ENCODE assay signal across 23 cellular contexts in the genomic region with DNA sequence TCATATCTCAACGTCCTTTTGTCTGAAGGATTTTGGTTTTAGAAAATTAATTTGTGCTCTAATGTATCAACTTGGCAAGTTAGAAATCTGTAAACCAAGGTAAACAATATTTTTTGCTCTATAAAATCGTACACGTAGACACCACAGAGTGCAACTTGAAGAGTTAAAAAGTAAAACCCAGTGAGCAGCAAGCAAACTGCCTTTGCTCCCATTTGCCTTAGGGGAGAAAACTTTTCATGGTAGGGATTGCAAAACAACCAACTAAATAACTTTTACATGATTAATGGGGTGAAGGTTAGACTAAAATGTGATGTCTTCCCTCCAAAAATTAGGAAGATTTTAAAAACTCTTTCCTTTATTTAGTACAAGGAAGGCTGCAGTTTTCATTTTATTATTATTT.
DNase-seq lines count a peak whose midpoint lies in the region; ATAC-seq and TF ChIP-seq lines count a peak whose summit lies in the region.
"Had no signal": no experiment of that assay in that cellular context is flagged by ENCODE, and none has a peak within 500 bp of the region (broad histone marks: within the 10 kb centered on the region; RNA-seq: fewer than 3 reads in every experiment).

No MANE protein-coding gene starts in this region.

- H3K4me1 ChIP-seq in SK-N-SH (ENCODE audit: control insufficient read depth in 1 of 2, insufficient read depth in 2 of 2, low read depth in 1 of 2, low read length in 1 of 2) (peaks cover 0 to 10% of the 10 kb centered on the region in 2 experiments; a peak in 2 of 4 replicates), adipocyte (ENCODE audit: control insufficient read depth, insufficient read depth, low read length) (peaks cover 27% of the 10 kb centered on the region), hepatocyte (ENCODE audit: insufficient read depth) (peaks cover 32% of the 10 kb centered on the region), subcutaneous abdominal adipose tissue (ENCODE audit: control insufficient read depth in 5 of 5, insufficient read depth in 5 of 5, low read length in 5 of 5) (peaks cover 1 to 24% (median 8%) of the 10 kb centered on the region in 5 donors)
- H3K4me1 ChIP-seq: gastroesophageal sphincter, upper lobe of left lung had no signal

- peaks cover 9% of the 10 kb centered on the region for H3F3A ChIP-seq in SK-N-SH (replicated peaks; ENCODE audit: insufficient read depth)

- no peaks in the 10 kb centered on the region for H3K9me3 Mint-ChIP-seq in activated T-helper 17 cell treated with anti-CD3 and anti-CD28 coated beads, Interleukin-2, amount 50 U/mL, for 72 hours
- H3K9me3 Mint-ChIP-seq: activated T-helper 1 cell treated with anti-CD3 and anti-CD28 coated beads, Interleukin-12 subunit alpha, Interleukin-12 subunit beta, Interleukin-2, Interleukin-4 antibody, amounts not matched to agents 30 ng/mL and 10 ng/mL and 1 ng/mL, durations not matched to agents 14 hours and 24 hours and 36 hours; CD4-positive, alpha-beta memory T cell; WTC11 had no signal

- no peaks in the 10 kb centered on the region for H3K36me3 Mint-ChIP-seq in activated T-helper 17 cell treated with anti-CD3 and anti-CD28 coated beads, Interleukin-2, amount 50 U/mL, for 72 hours (ENCODE audit: low read depth)
- H3K36me3 Mint-ChIP-seq: CD4-positive, alpha-beta memory T cell; WTC11 had no signal

- H2AFZ ChIP-seq in SK-N-SH (ENCODE audit: low read depth) (peak overlapping the region; percentile 89), hepatocyte (no peak overlapping the region)

- H4K20me1 ChIP-seq in SK-N-SH (ENCODE audit: insufficient read depth) = no peaks in the 10 kb centered on the region
- H4K20me1 ChIP-seq in hepatocyte (ENCODE audit: insufficient read depth, poor library complexity, severe bottlenecking) = no peaks in the 10 kb centered on the region

- DNase-seq in SK-N-SH (no peak), adipocyte (ENCODE audit: low read depth) (peak; percentile 66), hepatocyte (ENCODE audit: low spot score) (no peak), NOMO-1 treated with DMSO at 0.1 percent for 48 hours (lab: John Stamatoyannopoulos, UW; ENCODE audit: unreplicated experiment) (no peak), RKO (ENCODE audit: low spot score) (no peak)
- DNase-seq: activated naive CD4-positive, alpha-beta T cell treated with anti-CD3 and anti-CD28 coated beads, Interleukin-2, amount 50 U/mL, for 16 hours; AML-193; aorta; CD4-positive, alpha-beta memory T cell; KBM-7; left ventricle myocardium superior; mucosa of descending colon; NCI-H146; NCI-H524; upper lobe of left lung had no signal

- no peak overlapping the region for H3K27ac Mint-ChIP-seq in activated T-helper 17 cell treated with anti-CD3 and anti-CD28 coated beads, Interleukin-2, amount 50 U/mL, for 72 hours
- H3K27ac Mint-ChIP-seq: activated T-helper 1 cell treated with anti-CD3 and anti-CD28 coated beads, Interleukin-12 subunit alpha, Interleukin-12 subunit beta, Interleukin-2, Interleukin-4 antibody, amounts not matched to agents 30 ng/mL and 10 ng/mL and 1 ng/mL, durations not matched to agents 14 hours and 24 hours and 36 hours; CD4-positive, alpha-beta memory T cell; WTC11 had no signal

- H3K9ac ChIP-seq in SK-N-SH (no peak overlapping the region), adipocyte (ENCODE audit: low read length) (peak overlapping the region; percentile 52), subcutaneous abdominal adipose tissue (ENCODE audit: low read length in 5 of 5) (peak overlapping the region in 2 of 5 donors; percentile 27 to 67)

- H3K27me3 Mint-ChIP-seq in activated T-helper 17 cell treated with anti-CD3 and anti-CD28 coated beads, Interleukin-2, amount 50 U/mL, for 72 hours = peaks cover 8% of the 10 kb centered on the region

- H3K9me3 ChIP-seq in SK-N-SH (no peaks in the 10 kb centered on the region), adipocyte (ENCODE audit: control insufficient read depth, low read length) (no peaks in the 10 kb centered on the region), hepatocyte (ENCODE audit: low read depth) (no peaks in the 10 kb centered on the region), subcutaneous abdominal adipose tissue (ENCODE audit: control insufficient read depth in 5 of 5, low read length in 5 of 5) (no peaks in the 10 kb centered on the region)
- H3K9me3 ChIP-seq: gastroesophageal sphincter, mucosa of descending colon, upper lobe of left lung had no signal

- H3K27ac ChIP-seq in SK-N-SH (ENCODE audit: low read depth in 2 of 2, low read length in 1 of 2) = peak overlapping the region; percentile 20 to 25; a peak in 2 of 4 replicates
- H3K27ac ChIP-seq in hepatocyte = peak overlapping the region; percentile 33
- H3K27ac ChIP-seq in subcutaneous abdominal adipose tissue (ENCODE audit: low read depth, low read length) = peak overlapping the region; percentile 91
- H3K27ac ChIP-seq: 22Rv1, epithelial cell of prostate, gastroesophageal sphincter, upper lobe of left lung had no signal

- H3K36me3 ChIP-seq in SK-N-SH (replicated peaks in 1 of 2; ENCODE audit: control insufficient read depth in 1 of 2, insufficient read depth in 2 of 2, low read length in 1 of 2) (no peaks in the 10 kb centered on the region), adipocyte (ENCODE audit: control insufficient read depth, insufficient read depth, low read length, severe bottlenecking) (no peaks in the 10 kb centered on the region), hepatocyte (replicated peaks; ENCODE audit: insufficient read depth, low read depth) (no peaks in the 10 kb centered on the region), subcutaneous abdominal adipose tissue (ENCODE audit: control insufficient read depth in 5 of 5, insufficient read depth in 5 of 5, low read length in 5 of 5) (no peaks in the 10 kb centered on the region)
- H3K36me3 ChIP-seq: gastroesophageal sphincter, upper lobe of left lung had no signal

- no peak for TF ChIP-seq EP300 in SK-N-SH (IDR thresholded peaks at IDR 0.05; ENCODE audit: borderline replicate concordance in 1 of 2, low read depth in 1 of 2, low read length in 1 of 2)

- CTCF ChIA-PET in SK-N-SH (lab: Yijun Ruan, JAX) = no interaction called here

- WGBS in SK-N-SH (ENCODE audit: low lambda C conversion rate) = 63% methylated on average over 3 of the region's 3 CpGs
- WGBS in hepatocyte (ENCODE audit: low lambda C conversion rate, missing lambda C conversion rate) = 20% methylated on average over 3 of the region's 3 CpGs

- H3K79me2 ChIP-seq in SK-N-SH (ENCODE audit: insufficient read depth) (no peaks in the 10 kb centered on the region), hepatocyte (no peaks in the 10 kb centered on the region)

- ATAC-seq in SK-N-SH treated with all-trans-retinoic acid at 6 μM for 48 hours = no peak
- ATAC-seq in activated T-helper 17 cell treated with anti-CD3 and anti-CD28 coated beads, Interleukin-2, amount 50 U/mL, for 72 hours (replicated peaks) = no peak
- ATAC-seq: gastroesophageal sphincter, left ventricle myocardium superior, mucosa of descending colon, WTC11 had no signal

- TF ChIP-seq RAD21 in SK-N-SH (IDR thresholded peaks at IDR 0.05; ENCODE audit: low read length) = no peak

- H3K4me3 Mint-ChIP-seq in activated T-helper 17 cell treated with anti-CD3 and anti-CD28 coated beads, Interleukin-2, amount 50 U/mL, for 72 hours = no peak overlapping the region
- H3K4me3 Mint-ChIP-seq: activated T-helper 1 cell treated with anti-CD3 and anti-CD28 coated beads, Interleukin-12 subunit alpha, Interleukin-12 subunit beta, Interleukin-2, Interleukin-4 antibody, amounts not matched to agents 30 ng/mL and 10 ng/mL and 1 ng/mL, durations not matched to agents 14 hours and 24 hours and 36 hours; CD4-positive, alpha-beta memory T cell; WTC11 had no signal

- H3K27me3 ChIP-seq in SK-N-SH (ENCODE audit: insufficient read depth) (no peaks in the 10 kb centered on the region), adipocyte (replicated peaks; ENCODE audit: control insufficient read depth, insufficient read depth, low read length) (no peaks in the 10 kb centered on the region), hepatocyte (no peaks in the 10 kb centered on the region), subcutaneous abdominal adipose tissue (ENCODE audit: control insufficient read depth in 5 of 5, insufficient read depth in 4 of 5, low read length in 5 of 5) (no peaks in the 10 kb centered on the region)
- H3K27me3 ChIP-seq: upper lobe of left lung had no signal

- POLR2A ChIA-PET in SK-N-SH (lab: Yijun Ruan, JAX) = no interaction called here

- no peaks in the 10 kb centered on the region for H3K4me1 Mint-ChIP-seq in activated T-helper 17 cell treated with anti-CD3 and anti-CD28 coated beads, Interleukin-2, amount 50 U/mL, for 72 hours
- H3K4me1 Mint-ChIP-seq: CD4-positive, alpha-beta memory T cell had no signal

- H3K4me3 ChIP-seq in SK-N-SH (ENCODE audit: low read depth in 2 of 2, low read length in 1 of 2) (no peak overlapping the region), adipocyte (ENCODE audit: low read length) (peak overlapping the region; percentile 16), hepatocyte (no peak overlapping the region), subcutaneous abdominal adipose tissue (ENCODE audit: low read depth in 1 of 5, low read length in 5 of 5) (peak overlapping the region in 1 of 5 donors; percentile 37)
- H3K4me3 ChIP-seq: gastroesophageal sphincter, mucosa of descending colon, upper lobe of left lung had no signal

- TF ChIP-seq CTCF in SK-N-SH (IDR thresholded peaks at IDR 0.05) = no peak
- no peak for TF ChIP-seq CTCF in hepatocyte (IDR thresholded peaks at IDR 0.05; ENCODE audit: poor library complexity)

- H3K9me2 ChIP-seq in SK-N-SH (0 out of 2 replicates have a peak, but pooled peaks cover 2% of the 10 kb centered on the region), hepatocyte (replicated peaks; ENCODE audit: insufficient read depth) (no peaks in the 10 kb centered on the region)

- 0 out of 2 replicates have a peak overlapping the region, but pooled peaks have one; percentile 15 for H3K4me2 ChIP-seq in SK-N-SH
- H3K4me2 ChIP-seq in hepatocyte = peak overlapping the region; percentile 61

TF ChIP-seq in SK-N-SH, 30 proteins besides CTCF, POLR2A, EP300 and RAD21 (continues in another document):
- TF ChIP-seq EZH2phosphoT487 (IDR thresholded peaks at IDR 0.05; ENCODE audit: borderline replicate concordance, low read depth) = no peak

TF ChIP-seq in SK-N-SH treated with all-trans-retinoic acid at 6 μM for 48 hours, 23 proteins besides CTCF, POLR2A, EP300 and RAD21 (continues in another document):
- no peak for TF ChIP-seq ZFP30 (CRISPR knock-in tag; IDR thresholded peaks at IDR 0.05)
- no peak for TF ChIP-seq ZNF70 (CRISPR knock-in tag; IDR thresholded peaks at IDR 0.05)

Comparison
In these comparisons a context has a peak if more than half of its experiments do, and no peak if none do; other contexts are left out.
1. H3K27ac ChIP-seq: peak in every context shown above with its lines; median percentile 91 in subcutaneous abdominal adipose tissue; 33 in hepatocyte; 22 in SK-N-SH.